15 cellular contexts compared by ENCODE assay signal in genomic region chr6:69294862-69295261, GRCh38.
DNase-seq lines count a peak whose midpoint lies in the region; ATAC-seq and TF ChIP-seq lines count a peak whose summit lies in the region.
"Had no signal": no experiment of that assay in that cellular context is flagged by ENCODE, and none has a peak within 500 bp of the region (broad histone marks: within the 10 kb centered on the region; RNA-seq: fewer than 3 reads in every experiment).

No MANE protein-coding gene starts in this region.

- peak; percentile 8 to 27 for DNase-seq in NCI-H446 (lab: John Stamatoyannopoulos, UW)
- no peak for DNase-seq in NCI-H446 treated with DMSO at 0.1 percent for 48 hours (lab: John Stamatoyannopoulos, UW)
- no peak for DNase-seq in left ventricle myocardium superior
- DNase-seq in right cardiac atrium, result no peak
- peak; percentile 53 for DNase-seq in cerebellum (ENCODE audit: low spot score)
- DNase-seq in mesenteric fat pad (ENCODE audit: low spot score), result no peak
- no peak for DNase-seq in BE2C
- no peak for DNase-seq in NCI-H2029 treated with DMSO at 0.1 percent for 48 hours (lab: John Stamatoyannopoulos, UW)
- DNase-seq: Caco-2; CD8-positive, alpha-beta memory T cell; H7 had no signal

- TF ChIP-seq CTCF in BE2C (IDR thresholded peaks at IDR 0.05; ENCODE audit: low read depth, low read length), result no peak

- 63% methylated on average over 4 of the region's 4 CpGs for WGBS in right cardiac atrium

- peak; percentile 69 for ATAC-seq in left ventricle myocardium superior
- ATAC-seq in right cardiac atrium, result no peak
- ATAC-seq: GM23338 had no signal

- H3K36me3 ChIP-seq in BE2C, result no peaks in the 10 kb centered on the region
- H3K36me3 ChIP-seq: BLaER1 had no signal

- H3K9me3 ChIP-seq in right cardiac atrium (ENCODE audit: control insufficient read depth, low read length) (no peaks in the 10 kb centered on the region), BE2C (no peaks in the 10 kb centered on the region)
- H3K9me3 ChIP-seq: BLaER1, Caco-2 had no signal

- H3K4me3 ChIP-seq in right cardiac atrium (ENCODE audit: low read length) (no peak overlapping the region), BE2C (ENCODE audit: low read depth, low read length) (no peak overlapping the region)
- H3K4me3 ChIP-seq: BLaER1, GM23338 had no signal

- peaks cover 2% of the 10 kb centered on the region for H3K4me1 ChIP-seq in right cardiac atrium (ENCODE audit: control insufficient read depth, insufficient read depth, low read length)
- peaks cover 17% of the 10 kb centered on the region for H3K4me1 ChIP-seq in BE2C
- H3K4me1 ChIP-seq: Caco-2 had no signal

- intact Hi-C loops in left ventricle myocardium superior (cut with micrococcal nuclease), result no loop called here
- intact Hi-C loops in right cardiac atrium (cut with DNase I), result no loop called here

- H3K27me3 ChIP-seq in right cardiac atrium (ENCODE audit: control insufficient read depth, insufficient read depth) (no peaks in the 10 kb centered on the region), BE2C (no peaks in the 10 kb centered on the region)
- H3K27me3 ChIP-seq: BLaER1 had no signal

- H3K27ac ChIP-seq in right cardiac atrium (ENCODE audit: low read length), result no peak overlapping the region
- H3K27ac ChIP-seq: 22Rv1, BLaER1, HL-60 had no signal

Comparison
In these comparisons a context has a peak if more than half of its experiments do, and no peak if none do; other contexts are left out.
1. DNase-seq: peak in NCI-H446 (2 of 2) and cerebellum (single experiment); none in NCI-H446 treated with DMSO at 0.1 percent for 48 hours (single experiment), left ventricle myocardium superior (single experiment), right cardiac atrium (0 of 3), mesenteric fat pad (single experiment), BE2C (single experiment) and NCI-H2029 treated with DMSO at 0.1 percent for 48 hours (single experiment).